In the genomic region with DNA sequence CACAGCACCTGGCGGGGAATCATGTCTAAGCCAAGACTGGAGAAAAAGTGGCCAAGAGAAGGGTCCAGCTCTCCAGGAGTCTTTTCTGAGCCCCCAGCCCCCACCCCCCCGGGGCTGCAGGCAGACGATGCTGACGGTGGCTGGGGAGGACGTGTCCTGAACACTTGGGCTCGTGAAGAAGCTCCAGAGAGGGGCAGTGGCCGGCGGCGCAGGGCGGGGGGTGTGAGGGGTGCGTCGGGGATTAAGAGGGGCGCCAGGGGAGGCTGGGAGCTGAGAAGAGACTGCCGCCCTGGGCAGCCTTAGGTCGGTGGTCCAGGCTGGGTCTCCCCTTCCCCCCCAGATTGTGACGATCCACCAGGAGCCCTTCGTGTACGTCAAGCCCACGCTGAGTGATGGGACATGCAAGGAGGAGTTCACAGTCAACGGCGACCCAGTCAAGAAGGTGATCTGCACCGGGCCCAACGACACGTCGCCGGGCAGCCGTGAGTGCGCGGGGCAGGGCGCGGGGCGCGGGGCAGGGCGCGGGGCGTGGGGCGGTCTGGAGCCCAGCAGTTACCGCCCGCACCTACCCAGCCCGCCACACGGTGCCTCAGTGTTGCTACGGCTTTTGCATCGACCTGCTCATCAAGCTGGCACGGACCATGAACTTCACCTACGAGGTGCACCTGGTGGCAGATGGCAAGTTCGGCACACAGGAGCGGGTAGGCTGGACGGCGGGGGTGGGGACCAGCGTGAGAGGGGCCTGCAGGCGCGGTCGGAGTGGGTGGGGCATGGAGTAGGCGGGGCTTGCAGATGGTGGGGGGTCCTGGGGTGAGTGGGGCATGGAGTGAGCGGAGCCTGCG, we compare ENCODE assay signal across 28 cellular contexts. TPM values are rescaled to one million over a fixed set of nuclear protein-coding genes. Genes with fewer than 3 reads are reported as not detected.
A peak's percentile ranks its signal among the peaks of the same experiment; 100 is the strongest.
DNase-seq lines count a peak whose midpoint lies in the region; ATAC-seq and TF ChIP-seq lines count a peak whose summit lies in the region.
"Had no signal": no experiment of that assay in that cellular context is flagged by ENCODE, and none has a peak within 500 bp of the region (broad histone marks: within the 10 kb centered on the region; RNA-seq: fewer than 3 reads in every experiment).

No MANE protein-coding gene starts in this region.

- peak; percentile 65 for DNase-seq in DMS 273 (lab: John Stamatoyannopoulos, UW; ENCODE audit: unreplicated experiment)
- DNase-seq in DMS 273 treated with DMSO at 0.1 percent for 48 hours (lab: John Stamatoyannopoulos, UW): no peak
- peak; percentile 84 for DNase-seq in GM23338 (ENCODE audit: low spot score)
- DNase-seq in NCI-H526 (lab: John Stamatoyannopoulos, UW): peak; percentile 54 to 82
- DNase-seq in CD1c-positive myeloid dendritic cell (ENCODE audit: extremely low spot score): no peak
- DNase-seq in HuH-7.5 (ENCODE audit: low spot score): no peak
- no peak for DNase-seq in islet precursor cell
- DNase-seq: 8988T; activated CD4-positive, alpha-beta T cell treated with anti-CD3 and anti-CD28 coated beads for 1 hour; activated gamma-delta T cell; activated T-cell treated with anti-CD3 and anti-CD28 coated beads, Interleukin-2, amount 50 U/mL, for 1 hour; AML-193; body of pancreas; CD8-positive, alpha-beta memory T cell; EL; glutamatergic neuron; IMR-90; NCI-H1092 treated with DMSO at 0.1 percent for 48 hours; NCI-H2227 treated with DMSO at 0.1 percent for 48 hours; sigmoid colon; stimulated activated naive CD8-positive, alpha-beta T cell treated with anti-CD3 and anti-CD28 coated beads, Interleukin-15, amount 100 ng/mL, for 72 hours; T-helper 1 cell; tibial artery had no signal

- H4K20me1 ChIP-seq in GM23338 (replicated peaks; ENCODE audit: insufficient read depth): no peaks in the 10 kb centered on the region

- H3K4me3 ChIP-seq in GM23338 (peak overlapping the region; percentile 40; the same call in 1 of the 2 replicates), iPS-15b (ENCODE audit: low read depth, low read length) (peak overlapping the region; percentile 13)
- H3K4me3 ChIP-seq: body of pancreas, sigmoid colon, SJSA1, tibial artery had no signal

- H3K4me3 Mint-ChIP-seq in GM23338: no peak overlapping the region
- H3K4me3 Mint-ChIP-seq: CD8-positive, alpha-beta memory T cell had no signal

- peak overlapping the region; percentile 51; the same call in 1 of the 2 replicates for H3K4me2 ChIP-seq in GM23338

- no peaks in the 10 kb centered on the region for H3K79me2 ChIP-seq in GM23338 (replicated peaks; ENCODE audit: insufficient read depth)

- no peak overlapping the region for H3K27ac ChIP-seq in GM23338 (ENCODE audit: low read depth)
- H3K27ac ChIP-seq: body of pancreas, epithelial cell of prostate, sigmoid colon, SJSA1, tibial artery had no signal

- H3F3A ChIP-seq in GM23338 (replicated peaks; ENCODE audit: low read depth): peaks cover 4% of the 10 kb centered on the region; the same call in 1 of the 2 replicates

- no peaks in the 10 kb centered on the region; the same call in 2 of the 3 replicates for H3K4me1 Mint-ChIP-seq in GM23338

- no peak overlapping the region for H2AFZ ChIP-seq in GM23338

- peak; percentile 18 for ATAC-seq in GM23338
- ATAC-seq: body of pancreas; stimulated activated naive CD8-positive, alpha-beta T cell treated with anti-CD3 and anti-CD28 coated beads, Interleukin-15, amount 100 ng/mL, for 72 hours had no signal

- no peaks in the 10 kb centered on the region for H3K36me3 Mint-ChIP-seq in GM23338 (ENCODE audit: low read depth)
- H3K36me3 Mint-ChIP-seq: CD8-positive, alpha-beta memory T cell had no signal

- no peak overlapping the region for H3K9ac ChIP-seq in iPS-15b (ENCODE audit: low read depth, low read length)

- peaks cover 83% of the 10 kb centered on the region for H3K27me3 ChIP-seq in GM23338 (ENCODE audit: insufficient read depth)
- H3K27me3 ChIP-seq in iPS-15b (ENCODE audit: control insufficient read depth, insufficient read depth, low read length): peaks cover 64% of the 10 kb centered on the region

- H3K27me3 Mint-ChIP-seq in GM23338 (ENCODE audit: insufficient read depth, low read depth, poor library complexity): peaks cover 88% of the 10 kb centered on the region

- no peaks in the 10 kb centered on the region for H3K9me2 ChIP-seq in GM23338 (ENCODE audit: insufficient read depth)

- no peaks in the 10 kb centered on the region for H3K9me3 Mint-ChIP-seq in GM23338
- H3K9me3 Mint-ChIP-seq: stimulated activated naive CD8-positive, alpha-beta T cell treated with anti-CD3 and anti-CD28 coated beads, Interleukin-15, amount 100 ng/mL, for 72 hours had no signal

- H3K4me1 ChIP-seq in GM23338 (ENCODE audit: insufficient read depth) (peaks cover 2% of the 10 kb centered on the region; the same call in 1 of the 2 replicates), iPS-15b (ENCODE audit: control insufficient read depth, insufficient read depth, low read length) (no peaks in the 10 kb centered on the region)

- no peaks in the 10 kb centered on the region for H3K36me3 ChIP-seq in GM23338 (ENCODE audit: insufficient read depth)
- H3K36me3 ChIP-seq in iPS-15b (ENCODE audit: control insufficient read depth, insufficient read depth, low read length): no peaks in the 10 kb centered on the region
- H3K36me3 ChIP-seq: sigmoid colon, SJSA1, tibial artery had no signal

- H3K27ac Mint-ChIP-seq in GM23338: no peak overlapping the region
- H3K27ac Mint-ChIP-seq: CD8-positive, alpha-beta memory T cell; stimulated activated naive CD8-positive, alpha-beta T cell treated with anti-CD3 and anti-CD28 coated beads, Interleukin-15, amount 100 ng/mL, for 72 hours had no signal

- no peaks in the 10 kb centered on the region for H3K9me3 ChIP-seq in iPS-15b (ENCODE audit: control insufficient read depth, insufficient read depth, low read length)
- H3K9me3 ChIP-seq: body of pancreas, sigmoid colon, SJSA1, tibial artery had no signal

- TF ChIP-seq CTCF in GM23338 (conservative IDR thresholded peaks at IDR 0.05; ENCODE audit: low read depth in 2 of 2): no peak

TF ChIP-seq in GM23338, 12 proteins besides CTCF, POLR2A, EP300 and RAD21 (continues in another document):
- TF ChIP-seq EZH2phosphoT487 (IDR thresholded peaks at IDR 0.05; ENCODE audit: unreplicated experiment) (no peak), STAT1 (IDR thresholded peaks at IDR 0.05; ENCODE audit: unreplicated experiment) (no peak), ZNF114 (CRISPR knock-in tag; IDR thresholded peaks at IDR 0.05) (no peak), JUNB (IDR thresholded peaks at IDR 0.05; ENCODE audit: unreplicated experiment) (no peak), NANOG (IDR thresholded peaks at IDR 0.05; ENCODE audit: borderline replicate concordance) (no peak), EZH2 (IDR thresholded peaks at IDR 0.05; ENCODE audit: low read depth, unreplicated experiment) (no peak), ZNF331 (CRISPR knock-in tag; IDR thresholded peaks at IDR 0.05; ENCODE audit: low read depth) (no peak), CREB1 (CRISPR knock-in tag; IDR thresholded peaks at IDR 0.05; ENCODE audit: low read depth) (no peak)
- TF ChIP-seq, protein P1, sequence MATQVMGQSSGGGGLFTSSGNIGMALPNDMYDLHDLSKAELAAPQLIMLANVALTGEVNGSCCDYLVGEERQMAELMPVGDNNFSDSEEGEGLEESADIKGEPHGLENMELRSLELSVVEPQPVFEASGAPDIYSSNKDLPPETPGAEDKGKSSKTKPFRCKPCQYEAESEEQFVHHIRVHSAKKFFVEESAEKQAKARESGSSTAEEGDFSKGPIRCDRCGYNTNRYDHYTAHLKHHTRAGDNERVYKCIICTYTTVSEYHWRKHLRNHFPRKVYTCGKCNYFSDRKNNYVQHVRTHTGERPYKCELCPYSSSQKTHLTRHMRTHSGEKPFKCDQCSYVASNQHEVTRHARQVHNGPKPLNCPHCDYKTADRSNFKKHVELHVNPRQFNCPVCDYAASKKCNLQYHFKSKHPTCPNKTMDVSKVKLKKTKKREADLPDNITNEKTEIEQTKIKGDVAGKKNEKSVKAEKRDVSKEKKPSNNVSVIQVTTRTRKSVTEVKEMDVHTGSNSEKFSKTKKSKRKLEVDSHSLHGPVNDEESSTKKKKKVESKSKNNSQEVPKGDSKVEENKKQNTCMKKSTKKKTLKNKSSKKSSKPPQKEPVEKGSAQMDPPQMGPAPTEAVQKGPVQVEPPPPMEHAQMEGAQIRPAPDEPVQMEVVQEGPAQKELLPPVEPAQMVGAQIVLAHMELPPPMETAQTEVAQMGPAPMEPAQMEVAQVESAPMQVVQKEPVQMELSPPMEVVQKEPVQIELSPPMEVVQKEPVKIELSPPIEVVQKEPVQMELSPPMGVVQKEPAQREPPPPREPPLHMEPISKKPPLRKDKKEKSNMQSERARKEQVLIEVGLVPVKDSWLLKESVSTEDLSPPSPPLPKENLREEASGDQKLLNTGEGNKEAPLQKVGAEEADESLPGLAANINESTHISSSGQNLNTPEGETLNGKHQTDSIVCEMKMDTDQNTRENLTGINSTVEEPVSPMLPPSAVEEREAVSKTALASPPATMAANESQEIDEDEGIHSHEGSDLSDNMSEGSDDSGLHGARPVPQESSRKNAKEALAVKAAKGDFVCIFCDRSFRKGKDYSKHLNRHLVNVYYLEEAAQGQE (IDR thresholded peaks at IDR 0.05; ENCODE audit: unreplicated experiment): no peak

RNA-seq across cellular contexts. Expression of gene LRRC26, which starts 8.9 kb away (rescaled TPM):
- total RNA-seq in GM23338 (2014; rRNA removed; shearing (Covaris generic)): 0.16 and 0.21 TPM in 2 replicates
- 3.0 and 4.3 TPM in 2 replicates for polyA plus RNA-seq in GM23338 (2016; fragmentation: Nextera tagmentation; extraction: Ambion mirVana)
- total RNA-seq: CD8-positive, alpha-beta memory T cell; chondrocyte; IMR-90; posterior vena cava; SJSA1 had no signal
- polyA plus RNA-seq: CD8-positive, alpha-beta memory T cell; IMR-90 had no signal

RNA-seq across cellular contexts. Expression of gene TMEM210, which starts 10.9 kb away (rescaled TPM):
- not detected in 2 replicates for total RNA-seq in GM23338 (2014; rRNA removed; shearing (Covaris generic))
- not detected in 2 replicates for polyA plus RNA-seq in GM23338 (2016; fragmentation: Nextera tagmentation; extraction: Ambion mirVana)
- total RNA-seq: body of pancreas; CD8-positive, alpha-beta memory T cell; chondrocyte; IMR-90; posterior vena cava; sigmoid colon; SJSA1 had no signal
- polyA plus RNA-seq: CD8-positive, alpha-beta memory T cell; IMR-90 had no signal

RNA-seq across cellular contexts. Expression of gene GRIN1, which starts 22.0 kb away (rescaled TPM):
- 2.1 and 5.5 TPM in 2 replicates for total RNA-seq in GM23338 (2014; rRNA removed; shearing (Covaris generic))
- polyA plus RNA-seq in GM23338 (2016; fragmentation: Nextera tagmentation; extraction: Ambion mirVana): 2.5 and 2.7 TPM in 2 replicates
- total RNA-seq: body of pancreas; CD8-positive, alpha-beta memory T cell; IMR-90; posterior vena cava; SJSA1 had no signal
- polyA plus RNA-seq: CD8-positive, alpha-beta memory T cell had no signal

RNA-seq across cellular contexts. Expression of gene ANAPC2, which starts 27.4 kb away (rescaled TPM):
- 41.5 and 42.9 TPM in 2 replicates for total RNA-seq in GM23338 (2014; rRNA removed; shearing (Covaris generic))
- 16.4 and 19.2 TPM in 2 replicates for polyA plus RNA-seq in GM23338 (2016; fragmentation: Nextera tagmentation; extraction: Ambion mirVana)

RNA-seq across cellular contexts. Expression of gene SSNA1, which starts 27.5 kb away (rescaled TPM):
- total RNA-seq in GM23338 (2014; rRNA removed; shearing (Covaris generic)): 91.5 and 132 TPM in 2 replicates
- 154 TPM in 2 replicates for polyA plus RNA-seq in GM23338 (2016; fragmentation: Nextera tagmentation; extraction: Ambion mirVana)

Comparison
In these comparisons a context has a peak if more than half of its experiments do, and no peak if none do; other contexts are left out.
1. DNase-seq: peak in DMS 273 (single experiment), GM23338 (single experiment) and NCI-H526 (2 of 2); none in DMS 273 treated with DMSO at 0.1 percent for 48 hours (single experiment), CD1c-positive myeloid dendritic cell (single experiment), HuH-7.5 (single experiment) and islet precursor cell (single experiment).